In the genomic region with DNA sequence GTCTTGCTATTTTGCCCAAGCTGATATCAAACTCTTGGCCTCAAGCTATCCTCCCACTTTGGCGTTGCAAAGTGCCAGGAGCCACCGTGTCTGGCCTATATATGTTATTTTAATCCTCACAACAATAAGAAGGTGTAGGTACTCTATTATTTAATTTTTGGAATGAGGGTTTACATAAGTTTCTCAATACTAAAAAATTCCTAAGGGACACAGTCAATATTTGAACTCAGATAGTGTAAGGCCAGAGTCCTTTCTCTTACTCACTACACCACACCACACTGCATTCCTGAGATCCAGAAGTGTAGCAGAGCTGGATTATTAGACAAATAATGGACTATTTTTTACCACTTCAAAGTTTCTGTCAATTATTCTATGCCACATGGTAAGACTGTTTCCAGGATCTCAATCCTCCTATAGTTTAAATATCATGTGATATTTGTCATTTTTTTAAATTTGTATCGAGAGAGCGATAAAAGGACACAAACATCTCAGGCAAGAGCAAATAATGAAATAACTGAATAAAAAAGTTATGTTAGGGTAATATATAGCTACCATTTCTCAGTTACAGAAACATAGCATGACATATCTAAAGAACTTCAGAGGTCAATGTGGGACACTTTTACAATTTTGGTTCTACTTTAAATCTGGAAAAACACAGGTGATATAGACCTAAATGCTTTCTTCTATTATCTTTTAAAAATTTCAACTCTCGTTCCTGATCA, we compare ENCODE assay signal across 1 cellular context.
TF ChIP-seq lines count a peak whose summit lies in the region.

No MANE protein-coding gene starts in this region.

TF ChIP-seq in HepG2, 621 proteins besides CTCF, POLR2A, EP300 and RAD21 (continued from another document and continues in another):
- TF ChIP-seq, protein P1, sequence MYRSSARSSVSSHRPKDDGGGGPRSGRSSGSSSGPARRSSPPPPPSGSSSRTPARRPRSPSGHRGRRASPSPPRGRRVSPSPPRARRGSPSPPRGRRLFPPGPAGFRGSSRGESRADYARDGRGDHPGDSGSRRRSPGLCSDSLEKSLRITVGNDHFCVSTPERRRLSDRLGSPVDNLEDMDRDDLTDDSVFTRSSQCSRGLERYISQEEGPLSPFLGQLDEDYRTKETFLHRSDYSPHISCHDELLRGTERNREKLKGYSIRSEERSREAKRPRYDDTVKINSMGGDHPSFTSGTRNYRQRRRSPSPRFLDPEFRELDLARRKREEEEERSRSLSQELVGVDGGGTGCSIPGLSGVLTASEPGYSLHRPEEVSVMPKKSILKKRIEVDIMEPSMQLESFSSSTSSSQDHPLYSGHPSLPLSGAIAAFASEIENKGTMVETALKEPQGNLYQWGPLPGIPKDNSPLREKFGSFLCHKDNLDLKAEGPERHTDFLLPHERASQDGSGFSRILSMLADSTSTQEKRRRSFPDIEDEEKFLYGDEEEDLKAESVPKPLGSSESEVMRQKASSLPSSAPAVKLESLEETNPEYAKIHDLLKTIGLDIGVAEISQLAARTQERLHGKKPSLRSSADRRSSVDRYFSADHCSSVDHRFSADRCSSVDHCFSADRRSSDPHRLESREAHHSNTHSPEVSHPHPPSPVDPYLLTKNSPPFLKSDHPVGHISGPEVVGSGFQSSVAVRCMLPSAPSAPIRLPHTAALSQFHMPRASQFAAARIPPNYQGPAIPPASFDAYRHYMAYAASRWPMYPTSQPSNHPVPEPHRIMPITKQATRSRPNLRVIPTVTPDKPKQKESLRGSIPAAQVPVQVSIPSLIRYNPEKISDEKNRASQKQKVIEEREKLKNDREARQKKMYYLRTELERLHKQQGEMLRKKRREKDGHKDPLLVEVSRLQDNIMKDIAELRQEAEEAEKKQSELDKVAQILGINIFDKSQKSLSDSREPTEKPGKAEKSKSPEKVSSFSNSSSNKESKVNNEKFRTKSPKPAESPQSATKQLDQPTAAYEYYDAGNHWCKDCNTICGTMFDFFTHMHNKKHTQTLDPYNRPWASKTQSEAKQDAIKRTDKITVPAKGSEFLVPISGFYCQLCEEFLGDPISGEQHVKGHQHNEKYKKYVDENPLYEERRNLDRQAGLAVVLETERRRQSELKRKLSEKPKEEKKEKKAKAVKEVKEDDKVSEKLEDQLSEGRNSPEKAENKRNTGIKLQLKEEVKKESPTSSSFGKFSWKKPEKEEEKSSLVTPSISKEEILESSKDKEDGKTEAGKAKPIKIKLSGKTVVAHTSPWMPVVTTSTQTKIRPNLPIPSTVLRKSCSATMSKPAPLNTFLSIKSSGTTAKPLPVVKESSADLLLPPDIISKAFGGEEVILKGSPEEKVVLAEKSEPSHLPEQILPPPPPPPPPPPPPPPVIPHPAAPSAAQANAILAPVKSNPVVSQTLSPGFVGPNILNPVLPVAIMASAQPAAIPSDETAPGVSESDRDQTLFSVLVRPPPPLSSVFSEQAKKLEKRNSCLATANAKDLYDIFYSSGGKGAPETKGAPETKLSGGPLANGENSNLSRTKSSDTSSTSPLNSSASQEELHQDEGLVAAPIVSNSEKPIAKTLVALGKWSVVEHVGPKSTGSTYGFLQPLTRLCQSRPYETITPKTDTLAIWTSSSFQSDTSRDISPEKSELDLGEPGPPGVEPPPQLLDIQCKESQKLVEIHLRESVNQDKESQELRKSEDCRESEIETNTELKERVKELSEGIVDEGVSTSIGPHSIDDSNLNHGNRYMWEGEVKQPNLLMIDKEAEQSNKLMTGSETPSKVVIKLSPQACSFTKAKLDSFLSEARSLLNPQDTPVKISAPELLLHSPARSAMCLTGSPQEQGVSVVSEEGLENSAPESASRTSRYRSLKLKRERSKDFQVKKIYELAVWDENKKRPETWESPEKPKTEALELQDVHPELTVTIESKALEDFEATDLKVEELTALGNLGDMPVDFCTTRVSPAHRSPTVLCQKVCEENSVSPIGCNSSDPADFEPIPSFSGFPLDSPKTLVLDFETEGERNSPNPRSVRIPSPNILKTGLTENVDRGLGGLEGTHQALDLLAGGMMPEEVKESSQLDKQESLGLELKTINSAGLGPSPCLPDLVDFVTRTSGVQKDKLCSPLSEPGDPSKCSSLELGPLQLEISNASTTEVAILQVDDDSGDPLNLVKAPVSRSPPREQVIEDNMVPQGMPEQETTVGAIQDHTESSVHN (CRISPR knock-in tag; IDR thresholded peaks at IDR 0.05): no peak
- TF ChIP-seq MIER3 (CRISPR knock-in tag; IDR thresholded peaks at IDR 0.05; ENCODE audit: borderline replicate concordance) (peak; percentile 31; the same call in 1 of the 2 replicates), HBP1 (CRISPR knock-in tag; IDR thresholded peaks at IDR 0.05; ENCODE audit: low read depth) (no peak), PPARG (CRISPR knock-in tag; conservative IDR thresholded peaks at IDR 0.05) (peak; percentile 76), ZNF749 (CRISPR knock-in tag; IDR thresholded peaks at IDR 0.05; ENCODE audit: borderline replicate concordance) (no peak), ZNF605 (CRISPR knock-in tag; IDR thresholded peaks at IDR 0.05) (no peak), ZNF160 (CRISPR knock-in tag; IDR thresholded peaks at IDR 0.05) (no peak), PLSCR1 (CRISPR knock-in tag; IDR thresholded peaks at IDR 0.05; ENCODE audit: borderline replicate concordance) (no peak), ZNF232 (CRISPR knock-in tag; IDR thresholded peaks at IDR 0.05; ENCODE audit: borderline replicate concordance) (no peak), ZC3H13 (CRISPR knock-in tag; IDR thresholded peaks at IDR 0.05) (peak; percentile 30; the same call in 1 of the 2 replicates), KLF9 (CRISPR knock-in tag; IDR thresholded peaks at IDR 0.05; ENCODE audit: low read depth) (no peak), ZBTB3 (CRISPR knock-in tag; IDR thresholded peaks at IDR 0.05; ENCODE audit: borderline replicate concordance, low read depth) (peak; percentile 73; the same call in 1 of the 2 replicates), ZNF354B (CRISPR knock-in tag; IDR thresholded peaks at IDR 0.05) (no peak), SNAPC5 (CRISPR knock-in tag; IDR thresholded peaks at IDR 0.05; ENCODE audit: borderline replicate concordance) (0 out of 2 replicates have a peak, but pooled peaks have one; percentile 60), KDM1A (CRISPR knock-in tag; IDR thresholded peaks at IDR 0.05) (0 out of 2 replicates have a peak, but pooled peaks have one; percentile 48), NR3C1 (CRISPR knock-in tag; IDR thresholded peaks at IDR 0.05) (no peak), PHF20 (CRISPR knock-in tag; IDR thresholded peaks at IDR 0.05) (no peak), FLYWCH1 (CRISPR knock-in tag; IDR thresholded peaks at IDR 0.05) (no peak), ZFX (CRISPR knock-in tag; IDR thresholded peaks at IDR 0.05; ENCODE audit: low read depth) (no peak), ZNF510 (CRISPR knock-in tag; IDR thresholded peaks at IDR 0.05; ENCODE audit: low read depth) (0 out of 2 replicates have a peak, but pooled peaks have one; percentile 59), GRHL1 (CRISPR knock-in tag; conservative IDR thresholded peaks at IDR 0.05) (no peak), ZNF570 (CRISPR knock-in tag; IDR thresholded peaks at IDR 0.05; ENCODE audit: borderline replicate concordance) (no peak), MAFF (IDR thresholded peaks at IDR 0.05; ENCODE audit: low read depth, low read length) (no peak), ZEB1 (IDR thresholded peaks at IDR 0.05; ENCODE audit: insufficient replicate concordance, low read depth) (peak; percentile 91), KDM3A (CRISPR knock-in tag; IDR thresholded peaks at IDR 0.05; ENCODE audit: low read depth) (0 out of 2 replicates have a peak, but pooled peaks have one; percentile 45), PAX8 (CRISPR knock-in tag; IDR thresholded peaks at IDR 0.05; ENCODE audit: borderline replicate concordance) (no peak), HNRNPH1 (optimal IDR thresholded peaks at IDR 0.05; ENCODE audit: low read depth, low read length) (no peak), YEATS4 (CRISPR knock-in tag; IDR thresholded peaks at IDR 0.05; ENCODE audit: borderline replicate concordance) (peak; percentile 62; the same call in 1 of the 2 replicates), PRMT3 (CRISPR knock-in tag; IDR thresholded peaks at IDR 0.05; ENCODE audit: borderline replicate concordance, low read depth) (no peak), ONECUT2 (CRISPR knock-in tag; IDR thresholded peaks at IDR 0.05) (peak; percentile 53; the same call in 1 of the 2 replicates), ZNF709 (CRISPR knock-in tag; IDR thresholded peaks at IDR 0.05) (0 out of 2 replicates have a peak, but pooled peaks have one; percentile 42), ZFP36L1 (CRISPR knock-in tag; IDR thresholded peaks at IDR 0.05) (no peak), ATF7 (IDR thresholded peaks at IDR 0.05) (no peak), ATF7 (CRISPR knock-in tag; IDR thresholded peaks at IDR 0.05) (no peak; the same call in 1 of the 2 replicates), SKIL (CRISPR knock-in tag; IDR thresholded peaks at IDR 0.05; ENCODE audit: borderline replicate concordance) (no peak), KAT2B (IDR thresholded peaks at IDR 0.05; ENCODE audit: borderline replicate concordance, low read depth, low read length) (no peak), NR1H2 (CRISPR knock-in tag; IDR thresholded peaks at IDR 0.05; ENCODE audit: borderline replicate concordance, low read depth) (no peak), DNMT1 (CRISPR knock-in tag; IDR thresholded peaks at IDR 0.05) (no peak), ZNF549 (CRISPR knock-in tag; IDR thresholded peaks at IDR 0.05) (no peak), NR2F1 (CRISPR knock-in tag; IDR thresholded peaks at IDR 0.05) (peak in 1 of 2 experiments; percentile 70; a peak in 1 of 4 replicates)
- TF ChIP-seq, protein P2, sequence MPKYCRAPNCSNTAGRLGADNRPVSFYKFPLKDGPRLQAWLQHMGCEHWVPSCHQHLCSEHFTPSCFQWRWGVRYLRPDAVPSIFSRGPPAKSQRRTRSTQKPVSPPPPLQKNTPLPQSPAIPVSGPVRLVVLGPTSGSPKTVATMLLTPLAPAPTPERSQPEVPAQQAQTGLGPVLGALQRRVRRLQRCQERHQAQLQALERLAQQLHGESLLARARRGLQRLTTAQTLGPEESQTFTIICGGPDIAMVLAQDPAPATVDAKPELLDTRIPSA (CRISPR knock-in tag; IDR thresholded peaks at IDR 0.05; ENCODE audit: borderline replicate concordance): no peak
- TF ChIP-seq, protein P3, sequence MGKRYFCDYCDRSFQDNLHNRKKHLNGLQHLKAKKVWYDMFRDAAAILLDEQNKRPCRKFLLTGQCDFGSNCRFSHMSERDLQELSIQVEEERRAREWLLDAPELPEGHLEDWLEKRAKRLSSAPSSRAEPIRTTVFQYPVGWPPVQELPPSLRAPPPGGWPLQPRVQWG (CRISPR knock-in tag; IDR thresholded peaks at IDR 0.05; ENCODE audit: borderline replicate concordance, low read depth): no peak
- TF ChIP-seq, protein P4, sequence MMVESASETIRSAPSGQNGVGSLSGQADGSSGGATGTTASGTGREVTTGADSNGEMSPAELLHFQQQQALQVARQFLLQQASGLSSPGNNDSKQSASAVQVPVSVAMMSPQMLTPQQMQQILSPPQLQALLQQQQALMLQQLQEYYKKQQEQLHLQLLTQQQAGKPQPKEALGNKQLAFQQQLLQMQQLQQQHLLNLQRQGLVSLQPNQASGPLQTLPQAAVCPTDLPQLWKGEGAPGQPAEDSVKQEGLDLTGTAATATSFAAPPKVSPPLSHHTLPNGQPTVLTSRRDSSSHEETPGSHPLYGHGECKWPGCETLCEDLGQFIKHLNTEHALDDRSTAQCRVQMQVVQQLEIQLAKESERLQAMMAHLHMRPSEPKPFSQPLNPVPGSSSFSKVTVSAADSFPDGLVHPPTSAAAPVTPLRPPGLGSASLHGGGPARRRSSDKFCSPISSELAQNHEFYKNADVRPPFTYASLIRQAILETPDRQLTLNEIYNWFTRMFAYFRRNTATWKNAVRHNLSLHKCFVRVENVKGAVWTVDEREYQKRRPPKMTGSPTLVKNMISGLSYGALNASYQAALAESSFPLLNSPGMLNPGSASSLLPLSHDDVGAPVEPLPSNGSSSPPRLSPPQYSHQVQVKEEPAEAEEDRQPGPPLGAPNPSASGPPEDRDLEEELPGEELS (CRISPR knock-in tag; IDR thresholded peaks at IDR 0.05): peak; percentile 86
